ENCODE assay signal across 14 cellular contexts in genomic region chr11:33227578-33228261, GRCh38. TPM values are rescaled to one million over a fixed set of nuclear protein-coding genes. Genes with fewer than 3 reads are reported as not detected.
DNase-seq lines count a peak whose midpoint lies in the region; ATAC-seq, FAIRE-seq and TF ChIP-seq lines count a peak whose summit lies in the region.
"Had no signal": no experiment of that assay in that cellular context is flagged by ENCODE, and none has a peak within 500 bp of the region (broad histone marks: within the 10 kb centered on the region; RNA-seq: fewer than 3 reads in every experiment).

No MANE protein-coding gene starts in this region.

- H3K36me3 ChIP-seq in PC-3 (ENCODE audit: low read depth, low read length) (no peaks in the 10 kb centered on the region), skeletal muscle satellite cell (ENCODE audit: insufficient read depth, low read length) (no peaks in the 10 kb centered on the region)

- H3K4me2 ChIP-seq in PC-3 (ENCODE audit: low read length) (no peak overlapping the region), skeletal muscle satellite cell (ENCODE audit: low read length) (peak overlapping the region; percentile 0)

- H3K79me2 ChIP-seq in PC-3 (ENCODE audit: low read length), result no peaks in the 10 kb centered on the region

- DNase-seq in GM12892 (ENCODE audit: insufficient read length) (no peak), PC-3 (peak; percentile 3), fibroblast of pulmonary artery (ENCODE audit: low read depth) (peak; percentile 87), putamen (ENCODE audit: low spot score) (no peak), DMS153 (lab: John Stamatoyannopoulos, UW) (no peak)
- no peak for DNase-seq in stimulated activated naive CD4-positive, alpha-beta T cell (lab: John Stamatoyannopoulos, UW)
- DNase-seq: activated CD4-positive, CD25-positive, alpha-beta regulatory T cell treated with anti-CD3 and anti-CD28 coated beads, Interleukin-2, amount 50 U/mL, for 72 hours; CD4-positive, alpha-beta T cell; kidney glomerular epithelial cell; MM.1S; NCI-H524 treated with DMSO at 0.1 percent for 48 hours had no signal

- no peak overlapping the region for H3K9ac ChIP-seq in PC-3 (ENCODE audit: low read length)
- H3K9ac ChIP-seq in skeletal muscle satellite cell (ENCODE audit: low read depth, low read length), result no peak overlapping the region

- H4K20me1 ChIP-seq in PC-3 (ENCODE audit: low read length), result no peaks in the 10 kb centered on the region

- no peak overlapping the region for H3K27ac ChIP-seq in PC-3 (ENCODE audit: low read length)
- H3K27ac ChIP-seq: SK-N-MC had no signal

- H3F3A ChIP-seq in PC-3 (ENCODE audit: low read length, unreplicated experiment), result no peaks in the 10 kb centered on the region

- CTCF ChIA-PET in PC-3 (lab: Charles Lee), result no interaction called here

- no TSS peak for BruUV-seq in PC-3 (replicated peaks; lab: Mats Ljungman, UMichigan)

- no peaks in the 10 kb centered on the region for H3K9me2 ChIP-seq in PC-3 (replicated peaks; ENCODE audit: low read length)

- POLR2A ChIA-PET in PC-3 (lab: Charles Lee; ENCODE audit: unreplicated experiment), result no interaction called here

- ATAC-seq in PC-3, result no peak
- ATAC-seq in HG02885 (IDR thresholded peaks at IDR 0.05; ENCODE audit: poor library complexity, unreplicated experiment), result no peak

- H3K9me3 ChIP-seq in PC-3 (ENCODE audit: low read length), result no peaks in the 10 kb centered on the region
- H3K9me3 ChIP-seq in skeletal muscle satellite cell (replicated peaks; ENCODE audit: low read length), result no peaks in the 10 kb centered on the region

- H3K4me3 ChIP-seq in PC-3 (ENCODE audit: low read length), result no peak overlapping the region
- H3K4me3 ChIP-seq in fibroblast of pulmonary artery (replicated peaks; ENCODE audit: low read depth, low read length), result no peak overlapping the region
- no peak overlapping the region for H3K4me3 ChIP-seq in skeletal muscle satellite cell (ENCODE audit: low read length)
- H3K4me3 ChIP-seq: SK-N-MC had no signal

- no peaks in the 10 kb centered on the region for H3K27me3 ChIP-seq in PC-3 (ENCODE audit: low read length)
- no peaks in the 10 kb centered on the region for H3K27me3 ChIP-seq in skeletal muscle satellite cell (ENCODE audit: control insufficient read depth, insufficient read depth, low read length)

- peak; percentile 58 for FAIRE-seq in GM12892 (lab: Jason Lieb, UNC)

- no peak for TF ChIP-seq POLR2A in GM12892 (IDR thresholded peaks at IDR 0.05; ENCODE audit: low read depth, low read length)

- no peak overlapping the region for H2AFZ ChIP-seq in PC-3 (ENCODE audit: low read length)

- intact Hi-C loops in PC-3 (cut with micrococcal nuclease), result no loop called here

- H3K4me1 ChIP-seq in PC-3 (ENCODE audit: insufficient read depth, low read length) (no peaks in the 10 kb centered on the region), skeletal muscle satellite cell (ENCODE audit: control insufficient read depth, insufficient read depth, low read length) (peaks cover 10% of the 10 kb centered on the region)

- no peak for TF ChIP-seq CTCF in PC-3 (conservative IDR thresholded peaks at IDR 0.05; ENCODE audit: low read depth, low read length)
- TF ChIP-seq CTCF in fibroblast of pulmonary artery (IDR thresholded peaks at IDR 0.05; ENCODE audit: low read length, missing control alignments), result no peak

RNA-seq across cellular contexts. Expression of gene HIPK3, which starts 29.5 kb away (rescaled TPM):
- polyA plus RNA-seq in GM12892 (2012; ENCODE audit: missing spikeins), result 18.3 TPM
- total RNA-seq in PC-3 (2014; rRNA removed), result 19.4 and 28.1 TPM in 2 replicates
- total RNA-seq in skeletal muscle satellite cell (2012; rRNA removed), result 65.9 and 88.5 TPM in 2 replicates

Comparison
In these comparisons a context has a peak if more than half of its experiments do, and no peak if none do; other contexts are left out.
1. DNase-seq: peak in PC-3 (single experiment) and fibroblast of pulmonary artery (single experiment); none in GM12892 (single experiment), putamen (single experiment), DMS153 (single experiment) and stimulated activated naive CD4-positive, alpha-beta T cell (0 of 6).